13 cellular contexts compared by ENCODE assay signal in the genomic region with DNA sequence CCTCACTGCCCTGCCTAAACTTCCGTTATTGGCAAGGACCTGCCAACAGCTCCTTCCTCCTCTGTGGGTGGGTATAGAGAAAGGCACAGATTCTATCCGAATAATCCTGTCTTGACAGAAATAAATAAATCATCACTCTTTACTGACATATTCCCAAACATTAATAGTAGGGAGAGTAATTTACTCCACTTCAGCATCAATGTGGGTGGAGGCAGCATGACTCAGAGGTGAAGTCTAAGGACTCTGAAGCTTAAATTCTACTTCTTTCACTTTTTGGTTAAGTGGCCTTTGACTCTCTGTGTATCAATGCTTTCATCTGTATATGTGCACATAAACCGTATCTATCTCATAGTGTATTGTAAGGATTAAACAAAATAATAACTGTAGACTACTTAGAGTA. TPM values are rescaled to one million over a fixed set of nuclear protein-coding genes. Genes with fewer than 3 reads are reported as not detected.
DNase-seq lines count a peak whose midpoint lies in the region; ATAC-seq and TF ChIP-seq lines count a peak whose summit lies in the region.
"Had no signal": no experiment of that assay in that cellular context is flagged by ENCODE, and none has a peak within 500 bp of the region (broad histone marks: within the 10 kb centered on the region; RNA-seq: fewer than 3 reads in every experiment).

No MANE protein-coding gene starts in this region.

- H3K27ac ChIP-seq in lower lobe of right lung = no peak overlapping the region

- peak; percentile 72 for ATAC-seq in activated CD8-positive, alpha-beta memory T cell treated with anti-CD3 and anti-CD28 coated beads, Interleukin-2, amount 10 ng/mL, durations not matched to agents 7 days and 5 days
- ATAC-seq in lower lobe of right lung = no peak
- peak; percentile 76 for ATAC-seq in stimulated activated naive CD8-positive, alpha-beta T cell treated with anti-CD3 and anti-CD28 coated beads, Interleukin-15, amount 100 ng/mL, for 72 hours

- H3K27me3 ChIP-seq in lower lobe of right lung (ENCODE audit: low read depth) = no peaks in the 10 kb centered on the region

- H3K4me3 Mint-ChIP-seq in activated CD8-positive, alpha-beta memory T cell treated with anti-CD3 and anti-CD28 coated beads, Interleukin-2, amount 10 ng/mL, durations not matched to agents 7 days and 5 days = peak overlapping the region; percentile 87
- H3K4me3 Mint-ChIP-seq in stimulated activated naive CD8-positive, alpha-beta T cell treated with anti-CD3 and anti-CD28 coated beads, Interleukin-15, amount 100 ng/mL, for 72 hours = peak overlapping the region; percentile 69 to 73
- H3K4me3 Mint-ChIP-seq: nephron progenitor cell had no signal

- no peaks in the 10 kb centered on the region for H3K9me3 Mint-ChIP-seq in activated CD8-positive, alpha-beta memory T cell treated with anti-CD3 and anti-CD28 coated beads, Interleukin-2, amount 10 ng/mL, durations not matched to agents 7 days and 5 days (ENCODE audit: low read depth)
- H3K9me3 Mint-ChIP-seq in stimulated activated naive CD8-positive, alpha-beta T cell treated with anti-CD3 and anti-CD28 coated beads, Interleukin-15, amount 100 ng/mL, for 72 hours = peaks cover 0 to 7% of the 10 kb centered on the region in 2 donors
- H3K9me3 Mint-ChIP-seq: nephron progenitor cell had no signal

- no peaks in the 10 kb centered on the region for H3K27me3 Mint-ChIP-seq in activated CD8-positive, alpha-beta memory T cell treated with anti-CD3 and anti-CD28 coated beads, Interleukin-2, amount 10 ng/mL, durations not matched to agents 7 days and 5 days
- no peaks in the 10 kb centered on the region for H3K27me3 Mint-ChIP-seq in stimulated activated naive CD8-positive, alpha-beta T cell treated with anti-CD3 and anti-CD28 coated beads, Interleukin-15, amount 100 ng/mL, for 72 hours

- H3K27ac Mint-ChIP-seq in activated CD8-positive, alpha-beta memory T cell treated with anti-CD3 and anti-CD28 coated beads, Interleukin-2, amount 10 ng/mL, durations not matched to agents 7 days and 5 days = peak overlapping the region; percentile 97
- H3K27ac Mint-ChIP-seq in stimulated activated naive CD8-positive, alpha-beta T cell treated with anti-CD3 and anti-CD28 coated beads, Interleukin-15, amount 100 ng/mL, for 72 hours = peak overlapping the region; percentile 0 to 55
- H3K27ac Mint-ChIP-seq: nephron progenitor cell had no signal

- intact Hi-C loops in lower lobe of right lung (cut with DNase I) = no loop called here

- no peak for DNase-seq in activated CD8-positive, alpha-beta memory T cell treated with anti-CD3 and anti-CD28 coated beads, Interleukin-2, amount 10 ng/mL, durations not matched to agents 7 days and 5 days
- no peak for DNase-seq in activated CD8-positive, alpha-beta memory T cell treated with anti-CD3 and anti-CD28 coated beads for 24 hours
- DNase-seq in activated CD8-positive, alpha-beta memory T cell treated with anti-CD3 and anti-CD28 coated beads, Interleukin-2, amount 50 U/mL, for 4 hours = peak; percentile 60
- DNase-seq in lower lobe of right lung (no peak), NOMO-1 treated with dmso at 0.1 percent for 144 hours (lab: John Stamatoyannopoulos, UW; ENCODE audit: unreplicated experiment) (no peak), C1 segment of cervical spinal cord (lab: John Stamatoyannopoulos, UW) (no peak), DMS114 treated with DMSO at 0.1 percent for 48 hours (lab: John Stamatoyannopoulos, UW; ENCODE audit: unreplicated experiment) (no peak)
- DNase-seq in stimulated activated naive CD8-positive, alpha-beta T cell treated with anti-CD3 and anti-CD28 coated beads, Interleukin-15, amount 100 ng/mL, for 72 hours = peak; percentile 14 to 17
- DNase-seq: 8988T, NCI-H1092 treated with DMSO at 0.1 percent for 48 hours, nephron progenitor cell had no signal

- no peak for TF ChIP-seq CTCF in lower lobe of right lung (IDR thresholded peaks at IDR 0.05)

- H3K4me1 ChIP-seq in lower lobe of right lung = peaks cover 12% of the 10 kb centered on the region

- peaks cover 72% of the 10 kb centered on the region for H3K4me1 Mint-ChIP-seq in activated CD8-positive, alpha-beta memory T cell treated with anti-CD3 and anti-CD28 coated beads, Interleukin-2, amount 10 ng/mL, durations not matched to agents 7 days and 5 days
- peaks cover 89% of the 10 kb centered on the region for H3K4me1 Mint-ChIP-seq in stimulated activated naive CD8-positive, alpha-beta T cell treated with anti-CD3 and anti-CD28 coated beads, Interleukin-15, amount 100 ng/mL, for 72 hours
- H3K4me1 Mint-ChIP-seq: nephron progenitor cell had no signal

- CTCF ChIA-PET in activated CD8-positive, alpha-beta memory T cell treated with anti-CD3 and anti-CD28 coated beads, Interleukin-2, amount 10 ng/mL, durations not matched to agents 7 days and 5 days (lab: Charles Lee) = interaction anchor here (1.1 to 7.9 kb wide), 6 partner anchors 19 to 148 kb away, joined by 3 to 120 read pairs (median 3); no protein-coding TSS in a partner anchor

- peak overlapping the region; percentile 34 for H3K4me3 ChIP-seq in lower lobe of right lung

- H3K36me3 ChIP-seq in lower lobe of right lung = no peaks in the 10 kb centered on the region

- no peaks in the 10 kb centered on the region for H3K9me3 ChIP-seq in lower lobe of right lung

- peaks cover 26% of the 10 kb centered on the region for H3K36me3 Mint-ChIP-seq in activated CD8-positive, alpha-beta memory T cell treated with anti-CD3 and anti-CD28 coated beads, Interleukin-2, amount 10 ng/mL, durations not matched to agents 7 days and 5 days

RNA-seq across cellular contexts. Expression of a gene that starts 2.9 kb away (rescaled TPM):
- 10 to 100 TPM; 29.9 to 34.6 TPM for total RNA-seq in activated CD8-positive, alpha-beta memory T cell treated with anti-CD3 and anti-CD28 coated beads, Interleukin-2, amount 10 ng/mL, durations not matched to agents 7 days and 5 days
- 24.1 TPM for total RNA-seq in lower lobe of right lung
- total RNA-seq: astrocyte, epithelial cell of proximal tubule had no signal

RNA-seq across cellular contexts. Expression of a gene that starts 53.4 kb away (rescaled TPM):
- 10 to 100 TPM; 28.8 to 31.0 TPM for total RNA-seq in activated CD8-positive, alpha-beta memory T cell treated with anti-CD3 and anti-CD28 coated beads, Interleukin-2, amount 10 ng/mL, durations not matched to agents 7 days and 5 days
- total RNA-seq in lower lobe of right lung = 4.8 TPM
- total RNA-seq: astrocyte, epithelial cell of proximal tubule had no signal

Comparison
In these comparisons a context has a peak if more than half of its experiments do, and no peak if none do; other contexts are left out.
1. DNase-seq: peak in activated CD8-positive, alpha-beta memory T cell treated with anti-CD3 and anti-CD28 coated beads, Interleukin-2, amount 50 U/mL, for 4 hours (single experiment) and stimulated activated naive CD8-positive, alpha-beta T cell treated with anti-CD3 and anti-CD28 coated beads, Interleukin-15, amount 100 ng/mL, for 72 hours (2 of 2); none in activated CD8-positive, alpha-beta memory T cell treated with anti-CD3 and anti-CD28 coated beads, Interleukin-2, amount 10 ng/mL, durations not matched to agents 7 days and 5 days (single experiment), activated CD8-positive, alpha-beta memory T cell treated with anti-CD3 and anti-CD28 coated beads for 24 hours (single experiment), lower lobe of right lung (single experiment), NOMO-1 treated with dmso at 0.1 percent for 144 hours (single experiment), C1 segment of cervical spinal cord (0 of 14) and DMS114 treated with DMSO at 0.1 percent for 48 hours (single experiment).
2. ATAC-seq: peak in activated CD8-positive, alpha-beta memory T cell treated with anti-CD3 and anti-CD28 coated beads, Interleukin-2, amount 10 ng/mL, durations not matched to agents 7 days and 5 days (single experiment) and stimulated activated naive CD8-positive, alpha-beta T cell treated with anti-CD3 and anti-CD28 coated beads, Interleukin-15, amount 100 ng/mL, for 72 hours (single experiment); none in lower lobe of right lung (0 of 2).